ENCODE assay signal across 1 cellular context in genomic region chrX:149487292-149487691, GRCh38.
TF ChIP-seq lines count a peak whose summit lies in the region.

No MANE protein-coding gene starts in this region.

TF ChIP-seq in K562, 482 proteins besides CTCF, POLR2A, EP300 and RAD21 (continued from another document):
- TF ChIP-seq, protein P1, sequence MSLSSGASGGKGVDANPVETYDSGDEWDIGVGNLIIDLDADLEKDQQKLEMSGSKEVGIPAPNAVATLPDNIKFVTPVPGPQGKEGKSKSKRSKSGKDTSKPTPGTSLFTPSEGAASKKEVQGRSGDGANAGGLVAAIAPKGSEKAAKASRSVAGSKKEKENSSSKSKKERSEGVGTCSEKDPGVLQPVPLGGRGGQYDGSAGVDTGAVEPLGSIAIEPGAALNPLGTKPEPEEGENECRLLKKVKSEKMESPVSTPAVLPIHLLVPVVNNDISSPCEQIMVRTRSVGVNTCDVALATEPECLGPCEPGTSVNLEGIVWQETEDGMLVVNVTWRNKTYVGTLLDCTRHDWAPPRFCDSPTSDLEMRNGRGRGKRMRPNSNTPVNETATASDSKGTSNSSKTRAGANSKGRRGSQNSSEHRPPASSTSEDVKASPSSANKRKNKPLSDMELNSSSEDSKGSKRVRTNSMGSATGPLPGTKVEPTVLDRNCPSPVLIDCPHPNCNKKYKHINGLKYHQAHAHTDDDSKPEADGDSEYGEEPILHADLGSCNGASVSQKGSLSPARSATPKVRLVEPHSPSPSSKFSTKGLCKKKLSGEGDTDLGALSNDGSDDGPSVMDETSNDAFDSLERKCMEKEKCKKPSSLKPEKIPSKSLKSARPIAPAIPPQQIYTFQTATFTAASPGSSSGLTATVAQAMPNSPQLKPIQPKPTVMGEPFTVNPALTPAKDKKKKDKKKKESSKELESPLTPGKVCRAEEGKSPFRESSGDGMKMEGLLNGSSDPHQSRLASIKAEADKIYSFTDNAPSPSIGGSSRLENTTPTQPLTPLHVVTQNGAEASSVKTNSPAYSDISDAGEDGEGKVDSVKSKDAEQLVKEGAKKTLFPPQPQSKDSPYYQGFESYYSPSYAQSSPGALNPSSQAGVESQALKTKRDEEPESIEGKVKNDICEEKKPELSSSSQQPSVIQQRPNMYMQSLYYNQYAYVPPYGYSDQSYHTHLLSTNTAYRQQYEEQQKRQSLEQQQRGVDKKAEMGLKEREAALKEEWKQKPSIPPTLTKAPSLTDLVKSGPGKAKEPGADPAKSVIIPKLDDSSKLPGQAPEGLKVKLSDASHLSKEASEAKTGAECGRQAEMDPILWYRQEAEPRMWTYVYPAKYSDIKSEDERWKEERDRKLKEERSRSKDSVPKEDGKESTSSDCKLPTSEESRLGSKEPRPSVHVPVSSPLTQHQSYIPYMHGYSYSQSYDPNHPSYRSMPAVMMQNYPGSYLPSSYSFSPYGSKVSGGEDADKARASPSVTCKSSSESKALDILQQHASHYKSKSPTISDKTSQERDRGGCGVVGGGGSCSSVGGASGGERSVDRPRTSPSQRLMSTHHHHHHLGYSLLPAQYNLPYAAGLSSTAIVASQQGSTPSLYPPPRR (CRISPR knock-in tag; IDR thresholded peaks at IDR 0.05; ENCODE audit: borderline replicate concordance), result no peak
- TF ChIP-seq SMARCC2 (IDR thresholded peaks at IDR 0.05; ENCODE audit: low read depth) (no peak), SIN3B (IDR thresholded peaks at IDR 0.05; ENCODE audit: low read depth) (no peak), ZKSCAN1 (IDR thresholded peaks at IDR 0.05; ENCODE audit: low read depth, low read length) (no peak), MCM7 (IDR thresholded peaks at IDR 0.05) (no peak), NFATC3 (IDR thresholded peaks at IDR 0.05) (no peak), SMARCA4 (IDR thresholded peaks at IDR 0.05) (no peak), RCOR1 (IDR thresholded peaks at IDR 0.05; ENCODE audit: borderline replicate concordance in 1 of 2, low read depth in 2 of 2, low read length in 2 of 2) (no peak), TBP (optimal IDR thresholded peaks at IDR 0.05; ENCODE audit: low read depth, low read length) (no peak)
